Comparison of ENCODE assay signal across 1 cellular context in genomic region chr9:72353455-72354116, GRCh38.
TF ChIP-seq lines count a peak whose summit lies in the region.

No MANE protein-coding gene starts in this region.

TF ChIP-seq in HepG2, 621 proteins besides CTCF, POLR2A, EP300 and RAD21:
- peak; percentile 78; the same call in 1 of the 2 replicates for TF ChIP-seq ZNF614 (CRISPR knock-in tag; IDR thresholded peaks at IDR 0.05; ENCODE audit: borderline replicate concordance)
- 0 out of 2 replicates have a peak, but pooled peaks have one; percentile 28 for TF ChIP-seq PAF1 (CRISPR knock-in tag; IDR thresholded peaks at IDR 0.05)
- no peak for TF ChIP-seq RAD51 (IDR thresholded peaks at IDR 0.05; ENCODE audit: borderline replicate concordance)
- no peak for TF ChIP-seq TGIF2 (CRISPR knock-in tag; IDR thresholded peaks at IDR 0.05)
- no peak for TF ChIP-seq NR2F6 (IDR thresholded peaks at IDR 0.05)
- no peak for TF ChIP-seq NR2F6 (CRISPR knock-in tag; IDR thresholded peaks at IDR 0.05)
- peak; percentile 43; the same call in 1 of the 2 replicates for TF ChIP-seq POLR2AphosphoS5 (IDR thresholded peaks at IDR 0.05; ENCODE audit: low read depth, low read length)
- TF ChIP-seq, protein P1, sequence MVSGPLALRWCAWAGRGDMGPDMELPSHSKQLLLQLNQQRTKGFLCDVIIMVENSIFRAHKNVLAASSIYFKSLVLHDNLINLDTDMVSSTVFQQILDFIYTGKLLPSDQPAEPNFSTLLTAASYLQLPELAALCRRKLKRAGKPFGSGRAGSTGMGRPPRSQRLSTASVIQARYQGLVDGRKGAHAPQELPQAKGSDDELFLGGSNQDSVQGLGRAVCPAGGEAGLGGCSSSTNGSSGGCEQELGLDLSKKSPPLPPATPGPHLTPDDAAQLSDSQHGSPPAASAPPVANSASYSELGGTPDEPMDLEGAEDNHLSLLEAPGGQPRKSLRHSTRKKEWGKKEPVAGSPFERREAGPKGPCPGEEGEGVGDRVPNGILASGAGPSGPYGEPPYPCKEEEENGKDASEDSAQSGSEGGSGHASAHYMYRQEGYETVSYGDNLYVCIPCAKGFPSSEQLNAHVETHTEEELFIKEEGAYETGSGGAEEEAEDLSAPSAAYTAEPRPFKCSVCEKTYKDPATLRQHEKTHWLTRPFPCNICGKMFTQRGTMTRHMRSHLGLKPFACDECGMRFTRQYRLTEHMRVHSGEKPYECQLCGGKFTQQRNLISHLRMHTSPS (CRISPR knock-in tag; IDR thresholded peaks at IDR 0.05; ENCODE audit: low read depth), result no peak
- peak; percentile 89 for TF ChIP-seq POLR2AphosphoS2 (IDR thresholded peaks at IDR 0.05; ENCODE audit: low read depth, low read length)
- TF ChIP-seq, protein P2, sequence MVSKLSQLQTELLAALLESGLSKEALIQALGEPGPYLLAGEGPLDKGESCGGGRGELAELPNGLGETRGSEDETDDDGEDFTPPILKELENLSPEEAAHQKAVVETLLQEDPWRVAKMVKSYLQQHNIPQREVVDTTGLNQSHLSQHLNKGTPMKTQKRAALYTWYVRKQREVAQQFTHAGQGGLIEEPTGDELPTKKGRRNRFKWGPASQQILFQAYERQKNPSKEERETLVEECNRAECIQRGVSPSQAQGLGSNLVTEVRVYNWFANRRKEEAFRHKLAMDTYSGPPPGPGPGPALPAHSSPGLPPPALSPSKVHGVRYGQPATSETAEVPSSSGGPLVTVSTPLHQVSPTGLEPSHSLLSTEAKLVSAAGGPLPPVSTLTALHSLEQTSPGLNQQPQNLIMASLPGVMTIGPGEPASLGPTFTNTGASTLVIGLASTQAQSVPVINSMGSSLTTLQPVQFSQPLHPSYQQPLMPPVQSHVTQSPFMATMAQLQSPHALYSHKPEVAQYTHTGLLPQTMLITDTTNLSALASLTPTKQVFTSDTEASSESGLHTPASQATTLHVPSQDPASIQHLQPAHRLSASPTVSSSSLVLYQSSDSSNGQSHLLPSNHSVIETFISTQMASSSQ (IDR thresholded peaks at IDR 0.05; ENCODE audit: low read depth), result peak; percentile 76
- TF ChIP-seq, protein P2 (CRISPR knock-in tag; IDR thresholded peaks at IDR 0.05; ENCODE audit: borderline replicate concordance), result no peak
- peak; percentile 3; the same call in 1 of the 2 replicates for TF ChIP-seq POLR2G (IDR thresholded peaks at IDR 0.05; ENCODE audit: low read depth, low read length)
- TF ChIP-seq, protein P3, sequence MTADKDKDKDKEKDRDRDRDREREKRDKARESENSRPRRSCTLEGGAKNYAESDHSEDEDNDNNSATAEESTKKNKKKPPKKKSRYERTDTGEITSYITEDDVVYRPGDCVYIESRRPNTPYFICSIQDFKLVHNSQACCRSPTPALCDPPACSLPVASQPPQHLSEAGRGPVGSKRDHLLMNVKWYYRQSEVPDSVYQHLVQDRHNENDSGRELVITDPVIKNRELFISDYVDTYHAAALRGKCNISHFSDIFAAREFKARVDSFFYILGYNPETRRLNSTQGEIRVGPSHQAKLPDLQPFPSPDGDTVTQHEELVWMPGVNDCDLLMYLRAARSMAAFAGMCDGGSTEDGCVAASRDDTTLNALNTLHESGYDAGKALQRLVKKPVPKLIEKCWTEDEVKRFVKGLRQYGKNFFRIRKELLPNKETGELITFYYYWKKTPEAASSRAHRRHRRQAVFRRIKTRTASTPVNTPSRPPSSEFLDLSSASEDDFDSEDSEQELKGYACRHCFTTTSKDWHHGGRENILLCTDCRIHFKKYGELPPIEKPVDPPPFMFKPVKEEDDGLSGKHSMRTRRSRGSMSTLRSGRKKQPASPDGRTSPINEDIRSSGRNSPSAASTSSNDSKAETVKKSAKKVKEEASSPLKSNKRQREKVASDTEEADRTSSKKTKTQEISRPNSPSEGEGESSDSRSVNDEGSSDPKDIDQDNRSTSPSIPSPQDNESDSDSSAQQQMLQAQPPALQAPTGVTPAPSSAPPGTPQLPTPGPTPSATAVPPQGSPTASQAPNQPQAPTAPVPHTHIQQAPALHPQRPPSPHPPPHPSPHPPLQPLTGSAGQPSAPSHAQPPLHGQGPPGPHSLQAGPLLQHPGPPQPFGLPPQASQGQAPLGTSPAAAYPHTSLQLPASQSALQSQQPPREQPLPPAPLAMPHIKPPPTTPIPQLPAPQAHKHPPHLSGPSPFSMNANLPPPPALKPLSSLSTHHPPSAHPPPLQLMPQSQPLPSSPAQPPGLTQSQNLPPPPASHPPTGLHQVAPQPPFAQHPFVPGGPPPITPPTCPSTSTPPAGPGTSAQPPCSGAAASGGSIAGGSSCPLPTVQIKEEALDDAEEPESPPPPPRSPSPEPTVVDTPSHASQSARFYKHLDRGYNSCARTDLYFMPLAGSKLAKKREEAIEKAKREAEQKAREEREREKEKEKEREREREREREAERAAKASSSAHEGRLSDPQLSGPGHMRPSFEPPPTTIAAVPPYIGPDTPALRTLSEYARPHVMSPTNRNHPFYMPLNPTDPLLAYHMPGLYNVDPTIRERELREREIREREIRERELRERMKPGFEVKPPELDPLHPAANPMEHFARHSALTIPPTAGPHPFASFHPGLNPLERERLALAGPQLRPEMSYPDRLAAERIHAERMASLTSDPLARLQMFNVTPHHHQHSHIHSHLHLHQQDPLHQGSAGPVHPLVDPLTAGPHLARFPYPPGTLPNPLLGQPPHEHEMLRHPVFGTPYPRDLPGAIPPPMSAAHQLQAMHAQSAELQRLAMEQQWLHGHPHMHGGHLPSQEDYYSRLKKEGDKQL (CRISPR knock-in tag; IDR thresholded peaks at IDR 0.05; ENCODE audit: low read depth), result no peak
- TF ChIP-seq HNF1B (CRISPR knock-in tag; IDR thresholded peaks at IDR 0.05), result peak; percentile 68; the same call in 1 of the 2 replicates
- no peak for TF ChIP-seq FOXA1 (IDR thresholded peaks at IDR 0.05)
- TF ChIP-seq FOXA1 (CRISPR knock-in tag; IDR thresholded peaks at IDR 0.05), result peak; percentile 57
- peak; percentile 68; the same call in 1 of the 2 replicates for TF ChIP-seq MBD4 (IDR thresholded peaks at IDR 0.05; ENCODE audit: borderline replicate concordance, low read length)
- peak; percentile 58 for TF ChIP-seq FOXA3 (CRISPR knock-in tag; IDR thresholded peaks at IDR 0.05)
- no peak for TF ChIP-seq ZSCAN21 (CRISPR knock-in tag; IDR thresholded peaks at IDR 0.05; ENCODE audit: borderline replicate concordance)
